ENCODE assay signal across 27 cellular contexts in the genomic region with DNA sequence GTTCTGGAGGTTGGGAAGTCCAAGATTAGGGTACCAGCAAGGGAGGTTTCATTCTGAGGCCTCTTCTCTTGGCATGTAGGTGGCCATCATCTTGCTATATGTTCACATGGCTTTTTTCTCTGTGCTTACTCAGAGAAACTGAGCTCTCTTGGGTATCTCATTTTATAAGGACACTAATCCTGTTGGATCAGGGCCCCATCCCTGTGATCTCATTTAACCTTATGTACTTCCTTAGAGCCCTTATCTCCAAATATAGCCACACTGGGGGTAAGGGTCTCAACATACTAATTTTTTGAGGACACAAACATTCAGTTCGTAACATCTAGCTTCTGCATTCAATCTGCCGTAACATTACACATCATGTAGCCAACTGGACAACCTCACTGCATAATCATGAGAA.
"Had no signal": no experiment of that assay in that cellular context is flagged by ENCODE, and none has a peak within 500 bp of the region (broad histone marks: within the 10 kb centered on the region; RNA-seq: fewer than 3 reads in every experiment).

No MANE protein-coding gene starts in this region.

- DNase-seq: stimulated activated CD4-positive, alpha-beta T cell treated with anti-CD3 and anti-CD28 coated beads, Interleukin-2, amount 100 ng/mL, for 48 hours; stimulated activated CD4-positive, alpha-beta T cell treated with anti-CD3 and anti-CD28 coated beads, Interleukin-4, amount 100 ng/mL, for 1 hour; stimulated activated CD4-positive, alpha-beta T cell treated with anti-CD3 and anti-CD28 coated beads, Interleukin-4, amount 100 ng/mL, for 24 hours; stimulated activated CD4-positive, alpha-beta T cell treated with anti-CD3 and anti-CD28 coated beads, Interleukin-4, amount 100 ng/mL, for 4 hours; stimulated activated CD8-positive, alpha-beta memory T cell treated with anti-CD3 and anti-CD28 coated beads, Interleukin-4, amount 100 ng/mL, for 48 hours; stimulated activated naive B cell treated with anti-CD40 and anti-IgM and Interleukin-4, amounts not matched to agents 10 μg/mL and 1 μg/mL and 100 μg/mL, for 72 hours; stimulated activated naive CD4-positive, alpha-beta T cell; stimulated activated naive CD4-positive, alpha-beta T cell treated with Interleukin-2 at 50 U/mL for 16 hours; stimulated activated naive CD8-positive, alpha-beta T cell treated with anti-CD3 and anti-CD28 coated beads, Interleukin-15, amount 100 ng/mL, for 72 hours; stimulated activated naive CD8-positive, alpha-beta T cell treated with anti-CD3 and anti-CD28 coated beads, Interleukin-15, Interleukin-2, amounts not matched to agents 100 U/mL and 50 U/mL, for 24 hours; stomach; substantia nigra; testis; thyroid gland; tibial artery; transverse colon; trophoblast cell; upper lobe of left lung; upper lobe of right lung; uterus had no signal

- ATAC-seq: stimulated activated effector memory CD8-positive, alpha-beta T cell treated with anti-CD3 and anti-CD28 coated beads, Interleukin-12 subunit alpha, Interleukin-12 subunit beta, amount 100 ng/mL, for 72 hours; stimulated activated memory B cell treated with anti-CD40 and anti-IgM and Interleukin-4, amounts not matched to agents 10 μg/mL and 1 μg/mL and 100 μg/mL, for 72 hours; stimulated activated naive B cell treated with anti-CD40 and anti-IgM and Interleukin-4, amounts not matched to agents 10 μg/mL and 1 μg/mL and 100 μg/mL, for 72 hours; stimulated activated naive CD8-positive, alpha-beta T cell treated with anti-CD3 and anti-CD28 coated beads, Interleukin-15, amount 100 ng/mL, for 72 hours; stimulated activated naive CD8-positive, alpha-beta T cell treated with anti-CD3 and anti-CD28 coated beads, Interleukin-15, Interleukin-2, amounts not matched to agents 100 U/mL and 50 U/mL, for 24 hours; upper lobe of right lung had no signal

- H3K36me3 ChIP-seq: thoracic aorta, uterus had no signal

- H3K4me3 ChIP-seq: stomach, suprapubic skin, testis, thoracic aorta, thyroid gland, tibial artery, tibial nerve, transverse colon, upper lobe of left lung, upper lobe of right lung, uterus, vagina had no signal

- FAIRE-seq: urothelium cell line had no signal

- H3K9me3 ChIP-seq: suprapubic skin, testis, thoracic aorta, thyroid gland, transverse colon, upper lobe of left lung, upper lobe of right lung, uterus had no signal

- H3K27me3 ChIP-seq: stomach, suprapubic skin, testis, thyroid gland, tibial artery, tibial nerve, transverse colon, upper lobe of left lung, upper lobe of right lung, uterus, vagina had no signal

- H3K27ac ChIP-seq: stomach, suprapubic skin, testis, thoracic aorta, thyroid gland, tibial artery, tibial nerve, transverse colon, upper lobe of left lung, upper lobe of right lung, uterus, vagina had no signal
